Comparison of ENCODE assay signal across 25 cellular contexts in the genomic region with DNA sequence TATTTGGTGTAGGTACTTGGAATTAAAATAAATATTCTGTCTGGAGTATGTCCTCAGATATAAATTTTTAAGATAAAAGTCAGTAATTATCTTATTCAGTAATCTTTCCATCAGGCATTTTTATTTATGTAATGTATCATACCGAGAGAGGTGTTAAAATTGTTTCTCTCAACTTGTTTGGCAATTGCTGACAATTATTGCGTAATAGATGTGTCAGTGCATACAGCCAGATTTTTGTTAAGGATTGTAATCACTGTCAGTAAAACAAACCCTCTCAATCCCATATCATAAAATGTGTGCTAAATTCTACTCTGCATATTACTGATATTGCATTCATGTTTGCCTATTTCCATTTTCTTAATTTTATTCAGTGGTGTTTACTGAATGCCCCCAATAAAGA.
"Had no signal": no experiment of that assay in that cellular context is flagged by ENCODE, and none has a peak within 500 bp of the region (broad histone marks: within the 10 kb centered on the region; RNA-seq: fewer than 3 reads in every experiment).

No MANE protein-coding gene starts in this region.

- H3K27me3 ChIP-seq: dorsolateral prefrontal cortex, foreskin keratinocyte, thyroid gland, upper lobe of right lung had no signal

- H3K9ac ChIP-seq: parathyroid adenoma had no signal

- ATAC-seq: activated CD4-positive, alpha-beta T cell treated with anti-CD3 and anti-CD28 coated beads for 36 hours; foreskin keratinocyte; left lobe of liver; lower lobe of right lung; right cardiac atrium; upper lobe of right lung had no signal

- H3K4me3 ChIP-seq: dorsolateral prefrontal cortex, lower lobe of right lung, thyroid gland, upper lobe of right lung had no signal

- H3K79me2 ChIP-seq: parathyroid adenoma had no signal

- H2AFZ ChIP-seq: parathyroid adenoma had no signal

- DNase-seq: activated B cell treated with CpG ODN at 0.5 μM for 24 hours; activated CD4-positive, alpha-beta T cell treated with anti-CD3 and anti-CD28 coated beads for 36 hours; activated CD4-positive, alpha-beta T cell treated with anti-CD3 and anti-CD28 coated beads, Interleukin-2, amount 50 U/mL, for 4 hours; activated effector memory CD4-positive, alpha-beta T cell treated with Interleukin-2 at 50 U/mL for 16 hours; activated naive CD4-positive, alpha-beta T cell treated with anti-CD3 and anti-CD28 coated beads for 36 hours; activated naive CD8-positive, alpha-beta T cell treated with anti-CD3 and anti-CD28 coated beads, Interleukin-2, amount 10 ng/mL, durations not matched to agents 7 days and 5 days; activated T-cell treated with anti-CD3 and anti-CD28 coated beads, Interleukin-2, amount 50 U/mL, for 48 hours; caudate nucleus; dorsolateral prefrontal cortex; kidney; lower lobe of right lung; mesendoderm; naive B cell; nucleus accumbens; stimulated activated CD4-positive, alpha-beta T cell treated with anti-CD3 and anti-CD28 coated beads, Interleukin-12 subunit alpha, Interleukin-12 subunit beta, amount 100 ng/mL, for 4 hours; stimulated activated CD4-positive, alpha-beta T cell treated with anti-CD3 and anti-CD28 coated beads, Interleukin-4, amount 100 ng/mL, for 4 hours; substantia nigra; T-helper 9 cell; thyroid gland; upper lobe of right lung had no signal

- H3K4me1 ChIP-seq: foreskin keratinocyte, lower lobe of right lung, parathyroid adenoma, thyroid gland, upper lobe of right lung had no signal

- H3K36me3 ChIP-seq: lower lobe of right lung, thyroid gland, upper lobe of right lung had no signal

- H3K27ac ChIP-seq: dorsolateral prefrontal cortex, foreskin keratinocyte, lower lobe of right lung, parathyroid adenoma, thyroid gland, upper lobe of right lung had no signal

- H3K9me3 ChIP-seq: lower lobe of right lung, thyroid gland, upper lobe of right lung had no signal

- FAIRE-seq: colon, kidney had no signal
